ENCODE assay signal across 1 cellular context in genomic region chr2:66477125-66477842, GRCh38.
TF ChIP-seq lines count a peak whose summit lies in the region.

No MANE protein-coding gene starts in this region.

TF ChIP-seq in K562, 482 proteins besides CTCF, POLR2A, EP300 and RAD21 (continued from another document):
- TF ChIP-seq, protein P1, sequence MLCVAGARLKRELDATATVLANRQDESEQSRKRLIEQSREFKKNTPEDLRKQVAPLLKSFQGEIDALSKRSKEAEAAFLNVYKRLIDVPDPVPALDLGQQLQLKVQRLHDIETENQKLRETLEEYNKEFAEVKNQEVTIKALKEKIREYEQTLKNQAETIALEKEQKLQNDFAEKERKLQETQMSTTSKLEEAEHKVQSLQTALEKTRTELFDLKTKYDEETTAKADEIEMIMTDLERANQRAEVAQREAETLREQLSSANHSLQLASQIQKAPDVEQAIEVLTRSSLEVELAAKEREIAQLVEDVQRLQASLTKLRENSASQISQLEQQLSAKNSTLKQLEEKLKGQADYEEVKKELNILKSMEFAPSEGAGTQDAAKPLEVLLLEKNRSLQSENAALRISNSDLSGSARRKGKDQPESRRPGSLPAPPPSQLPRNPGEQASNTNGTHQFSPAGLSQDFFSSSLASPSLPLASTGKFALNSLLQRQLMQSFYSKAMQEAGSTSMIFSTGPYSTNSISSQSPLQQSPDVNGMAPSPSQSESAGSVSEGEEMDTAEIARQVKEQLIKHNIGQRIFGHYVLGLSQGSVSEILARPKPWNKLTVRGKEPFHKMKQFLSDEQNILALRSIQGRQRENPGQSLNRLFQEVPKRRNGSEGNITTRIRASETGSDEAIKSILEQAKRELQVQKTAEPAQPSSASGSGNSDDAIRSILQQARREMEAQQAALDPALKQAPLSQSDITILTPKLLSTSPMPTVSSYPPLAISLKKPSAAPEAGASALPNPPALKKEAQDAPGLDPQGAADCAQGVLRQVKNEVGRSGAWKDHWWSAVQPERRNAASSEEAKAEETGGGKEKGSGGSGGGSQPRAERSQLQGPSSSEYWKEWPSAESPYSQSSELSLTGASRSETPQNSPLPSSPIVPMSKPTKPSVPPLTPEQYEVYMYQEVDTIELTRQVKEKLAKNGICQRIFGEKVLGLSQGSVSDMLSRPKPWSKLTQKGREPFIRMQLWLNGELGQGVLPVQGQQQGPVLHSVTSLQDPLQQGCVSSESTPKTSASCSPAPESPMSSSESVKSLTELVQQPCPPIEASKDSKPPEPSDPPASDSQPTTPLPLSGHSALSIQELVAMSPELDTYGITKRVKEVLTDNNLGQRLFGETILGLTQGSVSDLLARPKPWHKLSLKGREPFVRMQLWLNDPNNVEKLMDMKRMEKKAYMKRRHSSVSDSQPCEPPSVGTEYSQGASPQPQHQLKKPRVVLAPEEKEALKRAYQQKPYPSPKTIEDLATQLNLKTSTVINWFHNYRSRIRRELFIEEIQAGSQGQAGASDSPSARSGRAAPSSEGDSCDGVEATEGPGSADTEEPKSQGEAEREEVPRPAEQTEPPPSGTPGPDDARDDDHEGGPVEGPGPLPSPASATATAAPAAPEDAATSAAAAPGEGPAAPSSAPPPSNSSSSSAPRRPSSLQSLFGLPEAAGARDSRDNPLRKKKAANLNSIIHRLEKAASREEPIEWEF (CRISPR knock-in tag; IDR thresholded peaks at IDR 0.05): no peak
- TF ChIP-seq NR0B1 (IDR thresholded peaks at IDR 0.05; ENCODE audit: partially characterized antibody): no peak
- no peak for TF ChIP-seq ZNF764 (CRISPR knock-in tag; IDR thresholded peaks at IDR 0.05; ENCODE audit: low read depth)
- TF ChIP-seq FOS (IDR thresholded peaks at IDR 0.05; ENCODE audit: extremely low read depth, insufficient read length): peak; percentile 16
